Comparison of ENCODE assay signal across 8 cellular contexts in genomic region chr9:104968025-104968982, GRCh38. TPM values are rescaled to one million over a fixed set of nuclear protein-coding genes. Genes with fewer than 3 reads are reported as not detected.
DNase-seq lines count a peak whose midpoint lies in the region; ATAC-seq and TF ChIP-seq lines count a peak whose summit lies in the region.

No MANE protein-coding gene starts in this region.

- peak overlapping the region; percentile 95 for H3K27ac ChIP-seq in layer of hippocampus (ENCODE audit: low read depth, low read length)

- H3K4me1 Mint-ChIP-seq in chondrocyte (ENCODE audit: low read depth): peaks cover 34% of the 10 kb centered on the region

- no peaks in the 10 kb centered on the region for H3K36me3 Mint-ChIP-seq in chondrocyte (ENCODE audit: low read depth)

- peak; percentile 96 for DNase-seq in AG20443 (ENCODE audit: low spot score)
- peak; percentile 70 for DNase-seq in GM19238 (ENCODE audit: insufficient read length, low spot score)
- peak; percentile 97 for DNase-seq in NCI-H510A treated with DMSO at 0.1 percent for 48 hours (lab: John Stamatoyannopoulos, UW)
- DNase-seq in activated CD4-positive, alpha-beta T cell treated with anti-CD3 and anti-CD28 coated beads for 4 hours: peak; percentile 86
- DNase-seq in chondrocyte (ENCODE audit: low spot score): peak; percentile 96
- peak; percentile 68 to 81 for DNase-seq in stimulated activated CD4-positive, alpha-beta T cell treated with anti-CD3 and anti-CD28 coated beads, Interleukin-1b, Interleukin-23, amount 100 ng/mL, for 1 hour (ENCODE audit: low read depth in 2 of 2)

- no peaks in the 10 kb centered on the region for H3K27me3 ChIP-seq in layer of hippocampus (ENCODE audit: control insufficient read depth, insufficient read depth, low read length)

- TF ChIP-seq CTCF in chondrocyte (IDR thresholded peaks at IDR 0.05): no peak

- ATAC-seq in HG03432 (IDR thresholded peaks at IDR 0.05; ENCODE audit: unreplicated experiment): peak; percentile 100

- H3K27me3 Mint-ChIP-seq in chondrocyte (ENCODE audit: low read depth): no peaks in the 10 kb centered on the region

- peak overlapping the region; percentile 97 for H3K27ac Mint-ChIP-seq in chondrocyte (ENCODE audit: unreplicated experiment)

- H3K4me3 Mint-ChIP-seq in chondrocyte (ENCODE audit: unreplicated experiment): peak overlapping the region; percentile 90

- no peaks in the 10 kb centered on the region for H3K9me3 Mint-ChIP-seq in chondrocyte (ENCODE audit: low read depth)

RNA-seq across cellular contexts. Expression of gene ABCA1, which starts 40.3 kb away (rescaled TPM):
- total RNA-seq in chondrocyte: 22.4 to 26.6 TPM (median 25.1 TPM) in 3 replicates

Comparison
In these comparisons a context has a peak if more than half of its experiments do, and no peak if none do; other contexts are left out.
1. Peak in every context shown above with its lines: DNase-seq, ATAC-seq and H3K27ac ChIP-seq.